In genomic region chr1:29500041-29500440, GRCh38 we compare ENCODE assay signal across 21 cellular contexts.
"Had no signal": no experiment of that assay in that cellular context is flagged by ENCODE, and none has a peak within 500 bp of the region (broad histone marks: within the 10 kb centered on the region; RNA-seq: fewer than 3 reads in every experiment).

No MANE protein-coding gene starts in this region.

- DNase-seq: activated CD4-positive, alpha-beta T cell treated with anti-CD3 and anti-CD28 coated beads for 4 hours; activated CD4-positive, alpha-beta T cell treated with anti-CD3 and anti-CD28 coated beads, Interleukin-2, amount 50 U/mL, for 48 hours; activated CD4-positive, CD25-positive, alpha-beta regulatory T cell; activated naive CD4-positive, alpha-beta T cell treated with anti-CD3 and anti-CD28 coated beads for 36 hours; activated naive CD8-positive, alpha-beta T cell treated with anti-CD3 and anti-CD28 coated beads, Interleukin-2, amount 10 ng/mL, durations not matched to agents 7 days and 5 days; activated T-cell treated with anti-CD3 and anti-CD28 coated beads, Interleukin-2, amount 50 U/mL, for 24 hours; amygdala; effector CD8-positive, alpha-beta T cell; hippocampal formation; retina; stimulated activated CD4-positive, alpha-beta T cell treated with anti-CD3 and anti-CD28 coated beads, Interleukin-4, amount 100 ng/mL, for 24 hours; stimulated activated naive CD8-positive, alpha-beta T cell treated with anti-CD3 and anti-CD28 coated beads, Interleukin-15, Interleukin-2, amounts not matched to agents 100 U/mL and 50 U/mL, for 24 hours; T1000; upper lobe of right lung had no signal

- H3K27ac ChIP-seq: upper lobe of right lung had no signal

- H3K4me3 Mint-ChIP-seq: activated naive CD4-positive, alpha-beta T cell treated with anti-CD3 and anti-CD28 coated beads for 36 hours; activated naive CD8-positive, alpha-beta T cell treated with anti-CD3 and anti-CD28 coated beads, Interleukin-2, amount 10 ng/mL, durations not matched to agents 7 days and 5 days; activated T-cell treated with anti-CD3 and anti-CD28 coated beads, Interleukin-2, amount 50 U/mL, for 24 hours; dendritic cell treated with granulocyte-macrophage colony-stimulating factor and Interleukin-4, amounts not matched to agents 40 ng/mL and 50 ng/mL, for 4 days; memory B cell; T-helper 1 cell treated with Interleukin-12 subunit alpha and Interleukin-12 subunit beta and Interleukin-4 antibody, amounts not matched to agents 30 μg/mL and 1 μg/mL, for 36 hours had no signal

- H3K9me3 Mint-ChIP-seq: activated naive CD8-positive, alpha-beta T cell treated with anti-CD3 and anti-CD28 coated beads, Interleukin-2, amount 10 ng/mL, durations not matched to agents 7 days and 5 days; activated T-cell treated with anti-CD3 and anti-CD28 coated beads, Interleukin-2, amount 50 U/mL, for 24 hours; activated T-helper 2 cell treated with anti-CD3 and anti-CD28 coated beads, Interferon-gamma antibody, Interleukin-2, Interleukin-4, amounts not matched to agents 10 μg/mL and 5 μg/mL and 100 μg/mL, durations not matched to agents 14 hours and 24 hours and 36 hours; dendritic cell treated with granulocyte-macrophage colony-stimulating factor and Interleukin-4, amounts not matched to agents 40 ng/mL and 50 ng/mL, for 4 days; T-helper 1 cell treated with Interleukin-12 subunit alpha and Interleukin-12 subunit beta and Interleukin-4 antibody, amounts not matched to agents 30 μg/mL and 1 μg/mL, for 36 hours had no signal

- H3K27me3 ChIP-seq: upper lobe of right lung had no signal

- H3K4me3 ChIP-seq: upper lobe of right lung had no signal

- ATAC-seq: esophagus mucosa; stimulated activated naive CD8-positive, alpha-beta T cell treated with anti-CD3 and anti-CD28 coated beads, Interleukin-15, Interleukin-2, amounts not matched to agents 100 U/mL and 50 U/mL, for 24 hours; upper lobe of right lung had no signal

- H3K9me3 ChIP-seq: upper lobe of right lung had no signal

- H3K4me1 ChIP-seq: upper lobe of right lung had no signal

- H3K36me3 Mint-ChIP-seq: activated naive CD8-positive, alpha-beta T cell treated with anti-CD3 and anti-CD28 coated beads, Interleukin-2, amount 10 ng/mL, durations not matched to agents 7 days and 5 days had no signal

- H3K27ac Mint-ChIP-seq: activated naive CD4-positive, alpha-beta T cell treated with anti-CD3 and anti-CD28 coated beads for 36 hours; activated naive CD8-positive, alpha-beta T cell treated with anti-CD3 and anti-CD28 coated beads, Interleukin-2, amount 10 ng/mL, durations not matched to agents 7 days and 5 days; activated T-cell treated with anti-CD3 and anti-CD28 coated beads, Interleukin-2, amount 50 U/mL, for 24 hours; activated T-helper 2 cell treated with anti-CD3 and anti-CD28 coated beads, Interferon-gamma antibody, Interleukin-2, Interleukin-4, amounts not matched to agents 10 μg/mL and 5 μg/mL and 100 μg/mL, durations not matched to agents 14 hours and 24 hours and 36 hours; dendritic cell treated with granulocyte-macrophage colony-stimulating factor and Interleukin-4, amounts not matched to agents 40 ng/mL and 50 ng/mL, for 4 days; memory B cell; progenitor cell of endocrine pancreas; T-helper 1 cell treated with Interleukin-12 subunit alpha and Interleukin-12 subunit beta and Interleukin-4 antibody, amounts not matched to agents 30 μg/mL and 1 μg/mL, for 36 hours had no signal

- H3K36me3 ChIP-seq: upper lobe of right lung had no signal

- FAIRE-seq: frontal cortex had no signal

- H3K4me1 Mint-ChIP-seq: activated naive CD8-positive, alpha-beta T cell treated with anti-CD3 and anti-CD28 coated beads, Interleukin-2, amount 10 ng/mL, durations not matched to agents 7 days and 5 days had no signal
